In the genomic region with DNA sequence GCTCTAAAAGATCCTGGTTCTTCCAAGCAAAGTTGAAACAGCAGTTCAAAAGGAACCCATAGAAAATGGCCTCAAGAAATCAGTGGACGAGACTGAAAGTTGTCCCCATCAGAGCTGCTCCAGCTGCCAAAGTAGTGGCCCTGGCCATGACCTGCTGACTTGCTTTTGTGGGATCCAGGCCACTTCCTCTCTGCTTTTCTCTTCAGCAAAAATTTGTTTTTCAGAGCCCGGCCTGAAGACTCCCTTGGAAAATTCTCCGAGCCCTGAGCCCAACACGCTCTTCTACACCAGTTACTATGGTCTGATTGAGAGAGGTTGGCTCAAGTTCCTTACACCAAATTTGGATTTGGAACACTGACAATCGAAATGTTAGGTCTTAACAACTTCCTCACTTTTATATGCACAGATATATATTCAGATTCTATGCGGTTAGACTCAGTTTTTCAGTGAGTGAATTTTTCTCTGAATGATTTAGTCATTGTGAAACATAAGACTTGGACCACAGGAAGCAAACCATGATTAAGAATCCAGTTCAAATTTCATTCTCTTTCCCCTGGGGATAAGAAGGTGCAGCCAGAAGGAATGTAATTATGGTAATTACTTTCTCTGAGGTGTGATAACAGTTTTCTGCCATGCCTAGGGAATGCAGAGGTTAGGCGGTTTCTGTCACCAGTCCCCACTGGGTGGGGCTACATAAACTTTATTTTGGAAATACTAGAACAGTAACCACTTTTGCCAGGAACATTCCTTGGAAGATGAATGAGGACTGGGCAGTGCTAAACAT, we compare ENCODE assay signal across 2 cellular contexts.
TF ChIP-seq lines count a peak whose summit lies in the region.

No MANE protein-coding gene starts in this region.

TF ChIP-seq in IMR-90, 13 proteins besides CTCF, POLR2A, EP300 and RAD21:
- no peak for TF ChIP-seq MAZ (IDR thresholded peaks at IDR 0.05; ENCODE audit: borderline replicate concordance, low read depth, low read length)
- no peak for TF ChIP-seq RCOR1 (IDR thresholded peaks at IDR 0.05; ENCODE audit: insufficient replicate concordance, low read length)
- no peak for TF ChIP-seq MAFK (IDR thresholded peaks at IDR 0.05; ENCODE audit: low read depth, low read length)
- 0 out of 2 replicates have a peak, but pooled peaks have one; percentile 9 for TF ChIP-seq CEBPB (IDR thresholded peaks at IDR 0.05; ENCODE audit: low read depth, low read length)
- no peak for TF ChIP-seq RFX5 (IDR thresholded peaks at IDR 0.05; ENCODE audit: low read depth, low read length)

TF ChIP-seq in SK-N-SH, 30 proteins besides CTCF, POLR2A, EP300 and RAD21:
- no peak for TF ChIP-seq RCOR1 (IDR thresholded peaks at IDR 0.05; ENCODE audit: low read length)
- TF ChIP-seq MXI1 (IDR thresholded peaks at IDR 0.05; ENCODE audit: low read depth, low read length), result no peak
- no peak for TF ChIP-seq TEAD4 (IDR thresholded peaks at IDR 0.05; ENCODE audit: borderline replicate concordance, insufficient read depth)
- TF ChIP-seq, protein P1, sequence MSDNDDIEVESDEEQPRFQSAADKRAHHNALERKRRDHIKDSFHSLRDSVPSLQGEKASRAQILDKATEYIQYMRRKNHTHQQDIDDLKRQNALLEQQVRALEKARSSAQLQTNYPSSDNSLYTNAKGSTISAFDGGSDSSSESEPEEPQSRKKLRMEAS (IDR thresholded peaks at IDR 0.05; ENCODE audit: low read depth), result no peak
- no peak for TF ChIP-seq SIN3A (IDR thresholded peaks at IDR 0.05; ENCODE audit: borderline replicate concordance, low read depth, low read length)
- TF ChIP-seq YY1 (IDR thresholded peaks at IDR 0.05; ENCODE audit: low read depth), result no peak
- no peak for TF ChIP-seq EZH2phosphoT487 (IDR thresholded peaks at IDR 0.05; ENCODE audit: borderline replicate concordance, low read depth)
- TF ChIP-seq RXRA (IDR thresholded peaks at IDR 0.05; ENCODE audit: borderline replicate concordance, low read depth), result no peak
- TF ChIP-seq MEF2A (IDR thresholded peaks at IDR 0.05; ENCODE audit: borderline replicate concordance, low read depth), result no peak
- TF ChIP-seq, protein P2, sequence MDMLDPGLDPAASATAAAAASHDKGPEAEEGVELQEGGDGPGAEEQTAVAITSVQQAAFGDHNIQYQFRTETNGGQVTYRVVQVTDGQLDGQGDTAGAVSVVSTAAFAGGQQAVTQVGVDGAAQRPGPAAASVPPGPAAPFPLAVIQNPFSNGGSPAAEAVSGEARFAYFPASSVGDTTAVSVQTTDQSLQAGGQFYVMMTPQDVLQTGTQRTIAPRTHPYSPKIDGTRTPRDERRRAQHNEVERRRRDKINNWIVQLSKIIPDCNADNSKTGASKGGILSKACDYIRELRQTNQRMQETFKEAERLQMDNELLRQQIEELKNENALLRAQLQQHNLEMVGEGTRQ (IDR thresholded peaks at IDR 0.05; ENCODE audit: borderline replicate concordance, low read depth, low read length), result no peak
- TF ChIP-seq FOSL2 (IDR thresholded peaks at IDR 0.05; ENCODE audit: borderline replicate concordance, low read depth), result no peak
- no peak for TF ChIP-seq RFX5 (IDR thresholded peaks at IDR 0.05; ENCODE audit: low read length)
